ENCODE assay signal across 11 cellular contexts in genomic region chr14:90276627-90277367, GRCh38. TPM values are rescaled to one million over a fixed set of nuclear protein-coding genes. Genes with fewer than 3 reads are reported as not detected.
DNase-seq lines count a peak whose midpoint lies in the region; ATAC-seq and TF ChIP-seq lines count a peak whose summit lies in the region.
"Had no signal": no experiment of that assay in that cellular context is flagged by ENCODE, and none has a peak within 500 bp of the region (broad histone marks: within the 10 kb centered on the region; RNA-seq: fewer than 3 reads in every experiment).

No MANE protein-coding gene starts in this region.

- H3K36me3 Mint-ChIP-seq in dendritic cell treated with granulocyte-macrophage colony-stimulating factor and Interleukin-4, amounts not matched to agents 40 ng/mL and 50 ng/mL, for 4 days (ENCODE audit: low read depth), result peaks cover 74% of the 10 kb centered on the region
- H3K36me3 Mint-ChIP-seq in progenitor cell of endocrine pancreas (ENCODE audit: insufficient read depth), result peaks cover 14% of the 10 kb centered on the region

- H3K9me3 Mint-ChIP-seq in dendritic cell treated with granulocyte-macrophage colony-stimulating factor and Interleukin-4, amounts not matched to agents 40 ng/mL and 50 ng/mL, for 4 days, result no peaks in the 10 kb centered on the region
- H3K9me3 Mint-ChIP-seq in progenitor cell of endocrine pancreas (ENCODE audit: low read depth), result no peaks in the 10 kb centered on the region
- H3K9me3 Mint-ChIP-seq: nephron had no signal

- H3K4me1 Mint-ChIP-seq in dendritic cell treated with granulocyte-macrophage colony-stimulating factor and Interleukin-4, amounts not matched to agents 40 ng/mL and 50 ng/mL, for 4 days (ENCODE audit: low read depth), result peaks cover 52% of the 10 kb centered on the region
- no peaks in the 10 kb centered on the region for H3K4me1 Mint-ChIP-seq in progenitor cell of endocrine pancreas (ENCODE audit: low read depth)
- H3K4me1 Mint-ChIP-seq: nephron had no signal

- intact Hi-C loops in dendritic cell treated with granulocyte-macrophage colony-stimulating factor and Interleukin-4, amounts not matched to agents 40 ng/mL and 50 ng/mL, for 4 days (cut with micrococcal nuclease), result loop anchor here (1.0 kb wide), 1 partner anchor 20 kb away; no protein-coding TSS in a partner anchor

- peak; percentile 56 for DNase-seq in activated CD8-positive, alpha-beta memory T cell treated with anti-CD3 and anti-CD28 coated beads for 24 hours
- no peak for DNase-seq in activated CD8-positive, alpha-beta memory T cell treated with anti-CD3 and anti-CD28 coated beads, Interleukin-2, amount 50 U/mL, for 4 hours
- DNase-seq in NCI-H524 treated with DMSO at 0.1 percent for 48 hours (lab: John Stamatoyannopoulos, UW), result peak; percentile 96
- DNase-seq in progenitor cell of endocrine pancreas (ENCODE audit: low spot score, unreplicated experiment), result no peak
- DNase-seq in NCI-H446 (lab: John Stamatoyannopoulos, UW), result no peak
- no peak for DNase-seq in SKM-1 treated with dmso at 0.1 percent for 144 hours (lab: John Stamatoyannopoulos, UW; ENCODE audit: unreplicated experiment)
- DNase-seq: NCI-H2081, stomach had no signal

- peak overlapping the region; percentile 84 for H3K27ac Mint-ChIP-seq in dendritic cell treated with granulocyte-macrophage colony-stimulating factor and Interleukin-4, amounts not matched to agents 40 ng/mL and 50 ng/mL, for 4 days
- H3K27ac Mint-ChIP-seq in progenitor cell of endocrine pancreas, result peak overlapping the region; percentile 50
- H3K27ac Mint-ChIP-seq: nephron had no signal

- no peak for ATAC-seq in GM18517 (IDR thresholded peaks at IDR 0.05; ENCODE audit: unreplicated experiment)

- H3K27me3 Mint-ChIP-seq in dendritic cell treated with granulocyte-macrophage colony-stimulating factor and Interleukin-4, amounts not matched to agents 40 ng/mL and 50 ng/mL, for 4 days, result no peaks in the 10 kb centered on the region
- no peaks in the 10 kb centered on the region for H3K27me3 Mint-ChIP-seq in progenitor cell of endocrine pancreas

- peak; percentile 10 for TF ChIP-seq CTCF in progenitor cell of endocrine pancreas (IDR thresholded peaks at IDR 0.05; ENCODE audit: unreplicated experiment)

- H3K4me3 Mint-ChIP-seq in dendritic cell treated with granulocyte-macrophage colony-stimulating factor and Interleukin-4, amounts not matched to agents 40 ng/mL and 50 ng/mL, for 4 days, result no peak overlapping the region
- H3K4me3 Mint-ChIP-seq in progenitor cell of endocrine pancreas (ENCODE audit: low read depth), result no peak overlapping the region
- H3K4me3 Mint-ChIP-seq: nephron had no signal

RNA-seq across cellular contexts. Expression of gene PSMC1, which starts 20.4 kb away (rescaled TPM):
- total RNA-seq in progenitor cell of endocrine pancreas, result 96.2 and 96.8 TPM in 2 replicates

RNA-seq across cellular contexts. Expression of gene NRDE2, which starts 54.9 kb away (rescaled TPM):
- total RNA-seq in progenitor cell of endocrine pancreas, result 36.7 and 38.2 TPM in 2 replicates

Comparison
In these comparisons a context has a peak if more than half of its experiments do, and no peak if none do; other contexts are left out.
1. DNase-seq: peak in activated CD8-positive, alpha-beta memory T cell treated with anti-CD3 and anti-CD28 coated beads for 24 hours (single experiment) and NCI-H524 treated with DMSO at 0.1 percent for 48 hours (single experiment); none in activated CD8-positive, alpha-beta memory T cell treated with anti-CD3 and anti-CD28 coated beads, Interleukin-2, amount 50 U/mL, for 4 hours (single experiment), progenitor cell of endocrine pancreas (single experiment), NCI-H446 (0 of 2) and SKM-1 treated with dmso at 0.1 percent for 144 hours (single experiment).